1 cellular context compared by ENCODE assay signal in the genomic region with DNA sequence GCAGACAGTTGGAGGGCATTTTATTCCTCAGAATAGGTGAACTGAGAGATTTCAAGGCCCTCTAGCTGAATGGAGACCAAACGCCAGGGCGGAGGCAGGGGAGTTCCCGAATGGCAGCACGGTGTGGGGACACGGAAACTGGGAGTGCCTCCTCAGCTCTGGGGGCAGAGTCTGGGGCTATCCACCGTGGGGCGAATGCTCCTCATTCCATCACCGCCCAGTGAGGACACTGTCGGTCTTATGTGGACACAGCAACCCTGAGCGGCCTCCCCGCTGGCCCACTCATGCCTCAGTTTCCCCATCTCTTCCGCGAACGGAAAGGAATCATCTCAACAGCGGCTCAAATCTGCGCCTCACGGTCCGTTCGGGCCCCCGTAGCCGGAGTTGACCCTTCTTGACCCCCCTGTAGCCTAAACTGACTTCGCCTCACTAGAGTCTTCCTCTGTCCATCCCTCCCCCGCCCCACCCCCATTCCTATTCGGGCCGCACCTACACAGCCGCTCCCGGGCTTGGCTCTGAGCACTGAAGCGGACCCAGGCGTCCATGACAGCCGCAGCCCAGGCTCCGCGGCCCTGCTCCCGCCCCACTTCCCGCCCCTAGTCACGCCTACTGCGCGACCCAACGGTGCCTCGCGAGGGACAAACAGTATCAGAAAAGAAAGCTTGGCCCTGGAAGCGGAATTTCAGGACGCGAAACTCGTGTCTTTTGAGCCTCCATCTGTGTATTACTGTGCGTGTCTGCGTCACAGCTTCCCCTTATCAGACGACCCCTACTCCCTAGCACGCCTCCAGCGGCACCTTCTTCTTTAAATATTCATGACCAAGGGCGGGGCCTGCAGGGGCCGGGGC.
A peak's percentile ranks its signal among the peaks of the same experiment; 100 is the strongest.
TF ChIP-seq lines count a peak whose summit lies in the region.

A gene with protein sequence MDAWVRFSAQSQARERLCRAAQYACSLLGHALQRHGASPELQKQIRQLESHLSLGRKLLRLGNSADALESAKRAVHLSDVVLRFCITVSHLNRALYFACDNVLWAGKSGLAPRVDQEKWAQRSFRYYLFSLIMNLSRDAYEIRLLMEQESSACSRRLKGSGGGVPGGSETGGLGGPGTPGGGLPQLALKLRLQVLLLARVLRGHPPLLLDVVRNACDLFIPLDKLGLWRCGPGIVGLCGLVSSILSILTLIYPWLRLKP (minus strand): TSS at position 574 of the 848 bp plus-strand sequence. CDS start 29 bp downstream, at position 545.

TF ChIP-seq in K562, 482 proteins besides CTCF, POLR2A, EP300 and RAD21 (continued from another document and continues in another):
- TF ChIP-seq ZFX (CRISPR knock-in tag; IDR thresholded peaks at IDR 0.05) (peak; percentile 59), GATAD2B (IDR thresholded peaks at IDR 0.05; ENCODE audit: borderline replicate concordance) (no peak), PHF8 (IDR thresholded peaks at IDR 0.05; ENCODE audit: borderline replicate concordance, low read length) (peak; percentile 74; the same call in 1 of the 2 replicates), ZSCAN29 (IDR thresholded peaks at IDR 0.05) (no peak), ZNF274 (IDR thresholded peaks at IDR 0.05; ENCODE audit: borderline replicate concordance, low read depth, low read length) (no peak), NR2F6 (CRISPR knock-in tag; IDR thresholded peaks at IDR 0.05) (no peak), CREM (IDR thresholded peaks at IDR 0.05; ENCODE audit: low read depth) (peak; percentile 84), ZNF197 (CRISPR knock-in tag; IDR thresholded peaks at IDR 0.05; ENCODE audit: low read depth) (no peak), SMAD1 (IDR thresholded peaks at IDR 0.05; ENCODE audit: low read depth, low read length, partially characterized antibody) (peak; percentile 27), ZC3H11A (IDR thresholded peaks at IDR 0.05; ENCODE audit: low read depth, low read length) (no peak), SMARCA4 (IDR thresholded peaks at IDR 0.05) (no peak), FOXP4 (CRISPR knock-in tag; IDR thresholded peaks at IDR 0.05; ENCODE audit: borderline replicate concordance) (no peak), MTA3 (IDR thresholded peaks at IDR 0.05; ENCODE audit: borderline replicate concordance) (peak; percentile 99), FOSL1 (tag; conservative IDR thresholded peaks at IDR 0.05) (no peak), TCFL5 (CRISPR knock-in tag; conservative IDR thresholded peaks at IDR 0.05) (no peak), FOXP1 (CRISPR knock-in tag; IDR thresholded peaks at IDR 0.05) (no peak), E2F6 (IDR thresholded peaks at IDR 0.05; ENCODE audit: borderline replicate concordance in 1 of 2, extremely low read depth in 1 of 2, insufficient read depth in 1 of 2, insufficient read length in 1 of 2, low read depth in 1 of 2, low read length in 1 of 2, poor library complexity in 1 of 2, severe bottlenecking in 1 of 2) (peak in 1 of 2 experiments; percentile 8), BDP1 (IDR thresholded peaks at IDR 0.05; ENCODE audit: insufficient read depth, insufficient read length) (no peak), BCOR (IDR thresholded peaks at IDR 0.05) (peak; percentile 58; the same call in 1 of the 2 replicates), ZNF431 (CRISPR knock-in tag; IDR thresholded peaks at IDR 0.05) (peak; percentile 49; the same call in 1 of the 2 replicates), ZNF395 (CRISPR knock-in tag; IDR thresholded peaks at IDR 0.05) (no peak), HIVEP1 (CRISPR knock-in tag; IDR thresholded peaks at IDR 0.05) (no peak), EHMT2 (IDR thresholded peaks at IDR 0.05) (no peak), ZNF121 (CRISPR knock-in tag; conservative IDR thresholded peaks at IDR 0.05) (no peak), DACH1 (IDR thresholded peaks at IDR 0.05; ENCODE audit: partially characterized antibody) (no peak), RCOR1 (IDR thresholded peaks at IDR 0.05; ENCODE audit: borderline replicate concordance in 1 of 2, low read depth in 2 of 2, low read length in 2 of 2) (no peak), ZNF695 (CRISPR knock-in tag; IDR thresholded peaks at IDR 0.05) (no peak), THRB (CRISPR knock-in tag; conservative IDR thresholded peaks at IDR 0.05) (no peak)
- TF ChIP-seq, protein P1, sequence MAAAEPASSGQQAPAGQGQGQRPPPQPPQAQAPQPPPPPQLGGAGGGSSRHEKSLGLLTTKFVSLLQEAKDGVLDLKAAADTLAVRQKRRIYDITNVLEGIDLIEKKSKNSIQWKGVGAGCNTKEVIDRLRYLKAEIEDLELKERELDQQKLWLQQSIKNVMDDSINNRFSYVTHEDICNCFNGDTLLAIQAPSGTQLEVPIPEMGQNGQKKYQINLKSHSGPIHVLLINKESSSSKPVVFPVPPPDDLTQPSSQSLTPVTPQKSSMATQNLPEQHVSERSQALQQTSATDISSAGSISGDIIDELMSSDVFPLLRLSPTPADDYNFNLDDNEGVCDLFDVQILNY (CRISPR knock-in tag; IDR thresholded peaks at IDR 0.05): no peak
- TF ChIP-seq, protein P2, sequence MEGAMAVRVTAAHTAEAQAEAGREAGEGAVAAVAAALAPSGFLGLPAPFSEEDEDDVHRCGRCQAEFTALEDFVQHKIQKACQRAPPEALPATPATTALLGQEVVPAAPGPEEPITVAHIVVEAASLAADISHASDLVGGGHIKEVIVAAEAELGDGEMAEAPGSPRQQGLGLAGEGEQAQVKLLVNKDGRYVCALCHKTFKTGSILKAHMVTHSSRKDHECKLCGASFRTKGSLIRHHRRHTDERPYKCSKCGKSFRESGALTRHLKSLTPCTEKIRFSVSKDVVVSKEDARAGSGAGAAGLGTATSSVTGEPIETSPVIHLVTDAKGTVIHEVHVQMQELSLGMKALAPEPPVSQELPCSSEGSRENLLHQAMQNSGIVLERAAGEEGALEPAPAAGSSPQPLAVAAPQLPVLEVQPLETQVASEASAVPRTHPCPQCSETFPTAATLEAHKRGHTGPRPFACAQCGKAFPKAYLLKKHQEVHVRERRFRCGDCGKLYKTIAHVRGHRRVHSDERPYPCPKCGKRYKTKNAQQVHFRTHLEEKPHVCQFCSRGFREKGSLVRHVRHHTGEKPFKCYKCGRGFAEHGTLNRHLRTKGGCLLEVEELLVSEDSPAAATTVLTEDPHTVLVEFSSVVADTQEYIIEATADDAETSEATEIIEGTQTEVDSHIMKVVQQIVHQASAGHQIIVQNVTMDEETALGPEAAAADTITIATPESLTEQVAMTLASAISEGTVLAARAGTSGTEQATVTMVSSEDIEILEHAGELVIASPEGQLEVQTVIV (CRISPR knock-in tag; IDR thresholded peaks at IDR 0.05; ENCODE audit: borderline replicate concordance): no peak
- TF ChIP-seq, protein P3, sequence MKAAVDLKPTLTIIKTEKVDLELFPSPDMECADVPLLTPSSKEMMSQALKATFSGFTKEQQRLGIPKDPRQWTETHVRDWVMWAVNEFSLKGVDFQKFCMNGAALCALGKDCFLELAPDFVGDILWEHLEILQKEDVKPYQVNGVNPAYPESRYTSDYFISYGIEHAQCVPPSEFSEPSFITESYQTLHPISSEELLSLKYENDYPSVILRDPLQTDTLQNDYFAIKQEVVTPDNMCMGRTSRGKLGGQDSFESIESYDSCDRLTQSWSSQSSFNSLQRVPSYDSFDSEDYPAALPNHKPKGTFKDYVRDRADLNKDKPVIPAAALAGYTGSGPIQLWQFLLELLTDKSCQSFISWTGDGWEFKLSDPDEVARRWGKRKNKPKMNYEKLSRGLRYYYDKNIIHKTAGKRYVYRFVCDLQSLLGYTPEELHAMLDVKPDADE (conservative IDR thresholded peaks at IDR 0.05; ENCODE audit: control insufficient read depth, low read depth, low read length): peak; percentile 18; the same call in 1 of the 2 replicates
- TF ChIP-seq, protein P4, sequence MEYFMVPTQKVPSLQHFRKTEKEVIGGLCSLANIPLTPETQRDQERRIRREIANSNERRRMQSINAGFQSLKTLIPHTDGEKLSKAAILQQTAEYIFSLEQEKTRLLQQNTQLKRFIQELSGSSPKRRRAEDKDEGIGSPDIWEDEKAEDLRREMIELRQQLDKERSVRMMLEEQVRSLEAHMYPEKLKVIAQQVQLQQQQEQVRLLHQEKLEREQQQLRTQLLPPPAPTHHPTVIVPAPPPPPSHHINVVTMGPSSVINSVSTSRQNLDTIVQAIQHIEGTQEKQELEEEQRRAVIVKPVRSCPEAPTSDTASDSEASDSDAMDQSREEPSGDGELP (CRISPR knock-in tag; IDR thresholded peaks at IDR 0.05; ENCODE audit: borderline replicate concordance): no peak
- TF ChIP-seq, protein P5, sequence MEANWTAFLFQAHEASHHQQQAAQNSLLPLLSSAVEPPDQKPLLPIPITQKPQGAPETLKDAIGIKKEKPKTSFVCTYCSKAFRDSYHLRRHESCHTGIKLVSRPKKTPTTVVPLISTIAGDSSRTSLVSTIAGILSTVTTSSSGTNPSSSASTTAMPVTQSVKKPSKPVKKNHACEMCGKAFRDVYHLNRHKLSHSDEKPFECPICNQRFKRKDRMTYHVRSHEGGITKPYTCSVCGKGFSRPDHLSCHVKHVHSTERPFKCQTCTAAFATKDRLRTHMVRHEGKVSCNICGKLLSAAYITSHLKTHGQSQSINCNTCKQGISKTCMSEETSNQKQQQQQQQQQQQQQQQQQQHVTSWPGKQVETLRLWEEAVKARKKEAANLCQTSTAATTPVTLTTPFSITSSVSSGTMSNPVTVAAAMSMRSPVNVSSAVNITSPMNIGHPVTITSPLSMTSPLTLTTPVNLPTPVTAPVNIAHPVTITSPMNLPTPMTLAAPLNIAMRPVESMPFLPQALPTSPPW (CRISPR knock-in tag; IDR thresholded peaks at IDR 0.05): peak; percentile 39; the same call in 1 of the 2 replicates
- TF ChIP-seq, protein P6, sequence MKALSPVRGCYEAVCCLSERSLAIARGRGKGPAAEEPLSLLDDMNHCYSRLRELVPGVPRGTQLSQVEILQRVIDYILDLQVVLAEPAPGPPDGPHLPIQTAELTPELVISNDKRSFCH (CRISPR knock-in tag; IDR thresholded peaks at IDR 0.05): no peak
- TF ChIP-seq, protein P6 (tag; IDR thresholded peaks at IDR 0.05): 0 out of 2 replicates have a peak, but pooled peaks have one; percentile 39
